Comparison of ENCODE assay signal across 9 cellular contexts in the genomic region with DNA sequence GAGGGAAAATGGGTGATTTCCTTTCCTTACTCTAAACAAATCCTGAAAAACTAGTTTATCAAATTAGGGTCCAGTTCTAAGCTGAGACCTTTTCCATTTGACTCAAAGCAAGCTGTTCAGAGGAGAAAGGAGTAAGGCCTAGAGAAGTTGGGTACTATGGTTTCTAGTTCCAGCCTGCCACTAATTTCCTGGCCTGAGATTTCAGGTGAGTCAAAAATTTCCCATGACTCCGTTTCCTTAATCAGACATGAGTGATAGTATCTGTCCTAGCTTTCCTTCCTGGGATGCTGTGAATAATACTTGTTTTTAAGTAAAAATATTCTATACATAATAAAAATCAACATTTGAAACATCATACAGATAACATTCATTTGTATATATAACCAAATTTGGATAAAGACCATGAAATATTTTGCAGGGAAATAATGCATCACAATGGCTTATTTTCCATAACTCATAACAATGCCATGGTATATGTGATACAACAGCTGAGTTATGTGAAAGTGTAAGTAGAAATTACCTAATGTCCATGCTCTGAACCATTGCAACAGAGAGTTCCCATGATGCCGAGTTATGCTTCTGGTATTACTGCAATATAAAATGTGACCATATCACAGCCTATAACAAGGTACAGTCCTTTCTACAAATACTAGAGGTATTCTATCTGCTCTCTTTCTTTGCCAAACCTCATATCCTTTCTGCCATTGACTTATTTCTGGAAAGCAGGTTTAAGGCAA.
DNase-seq lines count a peak whose midpoint lies in the region; ATAC-seq and TF ChIP-seq lines count a peak whose summit lies in the region.
"Had no signal": no experiment of that assay in that cellular context is flagged by ENCODE, and none has a peak within 500 bp of the region (broad histone marks: within the 10 kb centered on the region; RNA-seq: fewer than 3 reads in every experiment).

No MANE protein-coding gene starts in this region.

- ATAC-seq in GM19043 (IDR thresholded peaks at IDR 0.05; ENCODE audit: low read depth, unreplicated experiment) (peak; percentile 84), HG02852 (IDR thresholded peaks at IDR 0.05; ENCODE audit: unreplicated experiment) (peak; percentile 84), left lung (no peak), Right ventricle myocardium superior (ENCODE audit: poor library complexity) (no peak)

- H2AFZ ChIP-seq in MM.1S (ENCODE audit: low read length) = no peak overlapping the region

- no peaks in the 10 kb centered on the region for H3K27me3 ChIP-seq in GM06990 (replicated peaks; ENCODE audit: control insufficient read depth, insufficient read depth, low read length)
- no peaks in the 10 kb centered on the region for H3K27me3 ChIP-seq in MM.1S (replicated peaks; ENCODE audit: insufficient read depth, low read length)
- no peaks in the 10 kb centered on the region for H3K27me3 ChIP-seq in left lung

- H3K4me1 ChIP-seq in MM.1S (ENCODE audit: low read length) (peaks cover 5% of the 10 kb centered on the region; the same call in 1 of the 2 replicates), left lung (no peaks in the 10 kb centered on the region)

- H3K4me2 ChIP-seq in MM.1S (ENCODE audit: low read depth, low read length) = no peak overlapping the region

- no peaks in the 10 kb centered on the region for H3K9me2 ChIP-seq in MM.1S (replicated peaks; ENCODE audit: insufficient read depth, low read length)

- H3K9me3 ChIP-seq in MM.1S (replicated peaks; ENCODE audit: insufficient read depth, low read length) (no peaks in the 10 kb centered on the region), left lung (no peaks in the 10 kb centered on the region)

- peaks cover 36% of the 10 kb centered on the region; the same call in 1 of the 2 replicates for H3K79me2 ChIP-seq in MM.1S (ENCODE audit: low read length)

- TF ChIP-seq CTCF in GM06990 (IDR thresholded peaks at IDR 0.05; ENCODE audit: insufficient read depth, low read length, poor library complexity, severe bottlenecking) (no peak), MM.1S (IDR thresholded peaks at IDR 0.05; ENCODE audit: low read length) (no peak), left lung (IDR thresholded peaks at IDR 0.05) (no peak)

- peak; percentile 9 for DNase-seq in GM06990 (ENCODE audit: extremely low read depth, insufficient read length)
- peak; percentile 10 for DNase-seq in MM.1S
- no peak for DNase-seq in activated CD4-positive, alpha-beta T cell treated with anti-CD3 and anti-CD28 coated beads for 4 hours
- DNase-seq in left lung = no peak
- no peak for DNase-seq in KG1 (lab: John Stamatoyannopoulos, UW)
- no peak for DNase-seq in Right ventricle myocardium superior
- DNase-seq: caudate nucleus had no signal

- H3K27ac ChIP-seq in MM.1S (ENCODE audit: low read length) (no peak overlapping the region), left lung (no peak overlapping the region)

- H3K4me3 ChIP-seq in GM06990 (replicated peaks; ENCODE audit: low read depth, low read length) (peak overlapping the region; percentile 8; the same call in 1 of the 2 replicates), MM.1S (ENCODE audit: low read length) (no peak overlapping the region), left lung (no peak overlapping the region)

- H3F3A ChIP-seq in MM.1S (ENCODE audit: insufficient read depth, low read length) = no peaks in the 10 kb centered on the region

- no peak overlapping the region for H3K9ac ChIP-seq in MM.1S (ENCODE audit: low read length)

- H3K36me3 ChIP-seq in GM06990 (ENCODE audit: control insufficient read depth, insufficient read depth, low read length) (no peaks in the 10 kb centered on the region), MM.1S (replicated peaks; ENCODE audit: insufficient read depth, low read length) (no peaks in the 10 kb centered on the region), left lung (no peaks in the 10 kb centered on the region)

- intact Hi-C loops in left lung (cut with DNase I) = no loop called here
- intact Hi-C loops in Right ventricle myocardium superior (cut with DNase I) = no loop called here

- H4K20me1 ChIP-seq in MM.1S (ENCODE audit: insufficient read depth, low read length) = no peaks in the 10 kb centered on the region

Comparison
In these comparisons a context has a peak if more than half of its experiments do, and no peak if none do; other contexts are left out.
1. DNase-seq: peak in GM06990 (single experiment) and MM.1S (single experiment); none in activated CD4-positive, alpha-beta T cell treated with anti-CD3 and anti-CD28 coated beads for 4 hours (0 of 2), left lung (0 of 2), KG1 (single experiment) and Right ventricle myocardium superior (single experiment).
2. ATAC-seq: peak in GM19043 (single experiment) and HG02852 (single experiment); none in left lung (single experiment) and Right ventricle myocardium superior (single experiment).